Comparison of ENCODE assay signal across 39 cellular contexts in genomic region chr7:142963993-142964392, GRCh38. TPM values are rescaled to one million over a fixed set of nuclear protein-coding genes. Genes with fewer than 3 reads are reported as not detected.
"Had no signal": no experiment of that assay in that cellular context is flagged by ENCODE, and none has a peak within 500 bp of the region (broad histone marks: within the 10 kb centered on the region; RNA-seq: fewer than 3 reads in every experiment).

No MANE protein-coding gene starts in this region.

- FAIRE-seq: astrocyte, TTC549 had no signal

- H3K4me3 Mint-ChIP-seq: activated B cell treated with CpG ODN at 0.5 μM for 24 hours; activated CD4-positive, alpha-beta memory T cell treated with anti-CD3 and anti-CD28 coated beads for 36 hours; activated CD4-positive, alpha-beta T cell treated with anti-CD3 and anti-CD28 coated beads, Interleukin-2, amount 10 ng/mL, durations not matched to agents 24 days and 14 days; activated CD8-positive, alpha-beta T cell treated with anti-CD3 and anti-CD28 coated beads for 36 hours; activated naive CD4-positive, alpha-beta T cell treated with anti-CD3 and anti-CD28 coated beads for 36 hours; activated naive CD8-positive, alpha-beta T cell treated with anti-CD3 and anti-CD28 coated beads for 36 hours; activated T-cell treated with anti-CD3 and anti-CD28 coated beads, Interleukin-2, amount 50 U/mL, for 4 hours; activated T-cell treated with anti-CD3 and anti-CD28 coated beads, Interleukin-2, amount 50 U/mL, for 72 hours; activated T-helper 1 cell treated with anti-CD3 and anti-CD28 coated beads, Interleukin-12 subunit alpha, Interleukin-12 subunit beta, Interleukin-2, Interleukin-4 antibody, amounts not matched to agents 30 ng/mL and 10 ng/mL and 1 ng/mL, durations not matched to agents 14 hours and 24 hours and 36 hours; activated T-helper 17 cell treated with anti-CD3 and anti-CD28 coated beads, Interleukin-2, amount 50 U/mL, for 72 hours; T-helper 1 cell treated with Interleukin-12 subunit alpha and Interleukin-12 subunit beta and Interleukin-4 antibody, amounts not matched to agents 30 μg/mL and 1 μg/mL, for 36 hours; T-helper 2 cell treated with Interferon-gamma antibody and Interleukin-4, amounts not matched to agents 5 μg/mL and 100 μg/mL, for 36 hours had no signal

- H3K4me1 Mint-ChIP-seq: activated B cell treated with CpG ODN at 0.5 μM for 24 hours; activated CD4-positive, alpha-beta T cell treated with anti-CD3 and anti-CD28 coated beads, Interleukin-2, amount 10 ng/mL, durations not matched to agents 24 days and 14 days; activated naive CD8-positive, alpha-beta T cell treated with anti-CD3 and anti-CD28 coated beads for 36 hours; activated T-helper 17 cell treated with anti-CD3 and anti-CD28 coated beads, Interleukin-2, amount 50 U/mL, for 72 hours had no signal

- H3K9me3 Mint-ChIP-seq: activated B cell treated with CpG ODN at 0.5 μM for 24 hours; activated CD4-positive, alpha-beta memory T cell treated with anti-CD3 and anti-CD28 coated beads for 36 hours; activated CD4-positive, alpha-beta T cell treated with anti-CD3 and anti-CD28 coated beads, Interleukin-2, amount 10 ng/mL, durations not matched to agents 24 days and 14 days; activated CD8-positive, alpha-beta T cell treated with anti-CD3 and anti-CD28 coated beads for 36 hours; activated naive CD4-positive, alpha-beta T cell treated with anti-CD3 and anti-CD28 coated beads for 36 hours; activated naive CD4-positive, alpha-beta T cell treated with anti-CD3 and anti-CD28 coated beads, Interleukin-2, amount 50 U/mL, for 72 hours; activated naive CD8-positive, alpha-beta T cell treated with anti-CD3 and anti-CD28 coated beads for 36 hours; activated T-cell treated with anti-CD3 and anti-CD28 coated beads, Interleukin-2, amount 50 U/mL, for 4 hours; activated T-cell treated with anti-CD3 and anti-CD28 coated beads, Interleukin-2, amount 50 U/mL, for 72 hours; activated T-helper 1 cell treated with anti-CD3 and anti-CD28 coated beads, Interleukin-12 subunit alpha, Interleukin-12 subunit beta, Interleukin-2, Interleukin-4 antibody, amounts not matched to agents 30 ng/mL and 10 ng/mL and 1 ng/mL, durations not matched to agents 14 hours and 24 hours and 36 hours; activated T-helper 17 cell treated with anti-CD3 and anti-CD28 coated beads, Interleukin-2, amount 50 U/mL, for 72 hours; T-helper 1 cell treated with Interleukin-12 subunit alpha and Interleukin-12 subunit beta and Interleukin-4 antibody, amounts not matched to agents 30 μg/mL and 1 μg/mL, for 36 hours; T-helper 2 cell treated with Interferon-gamma antibody and Interleukin-4, amounts not matched to agents 5 μg/mL and 100 μg/mL, for 36 hours had no signal

- ATAC-seq: activated CD8-positive, alpha-beta T cell treated with anti-CD3 and anti-CD28 coated beads for 36 hours; activated naive CD4-positive, alpha-beta T cell treated with anti-CD3 and anti-CD28 coated beads, Interleukin-2, amount 50 U/mL, for 72 hours; activated T-cell treated with anti-CD3 and anti-CD28 coated beads, Interleukin-2, amount 50 U/mL, for 4 hours; activated T-cell treated with anti-CD3 and anti-CD28 coated beads, Interleukin-2, amount 50 U/mL, for 72 hours; activated T-helper 17 cell treated with anti-CD3 and anti-CD28 coated beads, Interleukin-2, amount 50 U/mL, for 72 hours; body of pancreas had no signal

- H3K27me3 ChIP-seq: adrenal gland had no signal

- H3K36me3 Mint-ChIP-seq: activated CD4-positive, alpha-beta memory T cell treated with anti-CD3 and anti-CD28 coated beads for 36 hours; activated naive CD4-positive, alpha-beta T cell treated with anti-CD3 and anti-CD28 coated beads, Interleukin-2, amount 50 U/mL, for 72 hours; activated naive CD8-positive, alpha-beta T cell treated with anti-CD3 and anti-CD28 coated beads for 36 hours had no signal

- H3K9me3 ChIP-seq: adrenal gland, body of pancreas, breast epithelium had no signal

- H3K4me3 ChIP-seq: adrenal gland, body of pancreas, breast epithelium had no signal

- H3K27ac ChIP-seq: adrenal gland, body of pancreas, brain microvascular endothelial cell, breast epithelium, VCaP had no signal

- DNase-seq: activated B cell treated with CpG ODN at 0.5 μM for 24 hours; activated CD4-positive, alpha-beta memory T cell treated with anti-CD3 and anti-CD28 coated beads for 36 hours; activated CD4-positive, alpha-beta T cell treated with anti-CD3 and anti-CD28 coated beads for 4 hours; activated CD4-positive, alpha-beta T cell treated with anti-CD3 and anti-CD28 coated beads, Interleukin-2, amount 10 ng/mL, durations not matched to agents 24 days and 14 days; activated CD4-positive, alpha-beta T cell treated with anti-CD3 and anti-CD28 coated beads, Interleukin-2, amount 50 U/mL, for 1 hour; activated CD4-positive, alpha-beta T cell treated with anti-CD3 and anti-CD28 coated beads, Interleukin-2, amount 50 U/mL, for 4 hours; activated CD4-positive, CD25-positive, alpha-beta regulatory T cell treated with anti-CD3 and anti-CD28 coated beads, Interleukin-2, amount 50 U/mL, for 72 hours; activated CD8-positive, alpha-beta memory T cell treated with anti-CD3 and anti-CD28 coated beads, Interleukin-2, amount 50 U/mL, for 4 hours; activated CD8-positive, alpha-beta T cell treated with anti-CD3 and anti-CD28 coated beads for 36 hours; activated effector memory CD4-positive, alpha-beta T cell treated with anti-CD3 and anti-CD28 coated beads, Interleukin-2, amount 50 U/mL, for 16 hours; activated gamma-delta T cell treated with Interleukin-2 at 50 U/mL for 16 hours; activated naive CD4-positive, alpha-beta T cell; activated naive CD4-positive, alpha-beta T cell treated with anti-CD3 and anti-CD28 coated beads for 36 hours; activated naive CD4-positive, alpha-beta T cell treated with anti-CD3 and anti-CD28 coated beads, Interleukin-2, amount 50 U/mL, for 16 hours; activated naive CD8-positive, alpha-beta T cell treated with anti-CD3 and anti-CD28 coated beads for 36 hours; activated T-cell treated with anti-CD3 and anti-CD28 coated beads for 4 hours; activated T-cell treated with anti-CD3 and anti-CD28 coated beads, Interleukin-2, amount 50 U/mL, for 1 hour; activated T-cell treated with anti-CD3 and anti-CD28 coated beads, Interleukin-2, amount 50 U/mL, for 4 hours; activated T-cell treated with anti-CD3 and anti-CD28 coated beads, Interleukin-2, amount 50 U/mL, for 72 hours; adrenal gland; amniotic stem cell; aorta; body of pancreas; central memory CD4-positive, alpha-beta T cell; T-helper 2 cell; T-helper 9 cell had no signal

- H3K36me3 ChIP-seq: adrenal gland, brain microvascular endothelial cell, breast epithelium had no signal

- H3K4me1 ChIP-seq: adrenal gland, breast epithelium had no signal

- H3K27ac Mint-ChIP-seq: activated B cell treated with CpG ODN at 0.5 μM for 24 hours; activated CD4-positive, alpha-beta memory T cell treated with anti-CD3 and anti-CD28 coated beads for 36 hours; activated CD4-positive, alpha-beta T cell treated with anti-CD3 and anti-CD28 coated beads, Interleukin-2, amount 10 ng/mL, durations not matched to agents 24 days and 14 days; activated CD8-positive, alpha-beta T cell treated with anti-CD3 and anti-CD28 coated beads for 36 hours; activated naive CD4-positive, alpha-beta T cell treated with anti-CD3 and anti-CD28 coated beads for 36 hours; activated naive CD4-positive, alpha-beta T cell treated with anti-CD3 and anti-CD28 coated beads, Interleukin-2, amount 50 U/mL, for 72 hours; activated naive CD8-positive, alpha-beta T cell treated with anti-CD3 and anti-CD28 coated beads for 36 hours; activated T-cell treated with anti-CD3 and anti-CD28 coated beads, Interleukin-2, amount 50 U/mL, for 72 hours; activated T-helper 1 cell treated with anti-CD3 and anti-CD28 coated beads, Interleukin-12 subunit alpha, Interleukin-12 subunit beta, Interleukin-2, Interleukin-4 antibody, amounts not matched to agents 30 ng/mL and 10 ng/mL and 1 ng/mL, durations not matched to agents 14 hours and 24 hours and 36 hours; activated T-helper 17 cell treated with anti-CD3 and anti-CD28 coated beads, Interleukin-2, amount 50 U/mL, for 72 hours; T-helper 1 cell treated with Interleukin-12 subunit alpha and Interleukin-12 subunit beta and Interleukin-4 antibody, amounts not matched to agents 30 μg/mL and 1 μg/mL, for 36 hours; T-helper 2 cell treated with Interferon-gamma antibody and Interleukin-4, amounts not matched to agents 5 μg/mL and 100 μg/mL, for 36 hours had no signal

RNA-seq across cellular contexts. Expression of gene KEL, which starts 1.8 kb away (rescaled TPM):
- total RNA-seq: activated T-helper 1 cell treated with anti-CD3 and anti-CD28 coated beads, Interleukin-12 subunit alpha, Interleukin-12 subunit beta, Interleukin-2, Interleukin-4 antibody, amounts not matched to agents 30 ng/mL and 10 ng/mL and 1 ng/mL, durations not matched to agents 14 hours and 24 hours and 36 hours; astrocyte had no signal

RNA-seq across cellular contexts. Expression of gene LLCFC1, which starts 24.7 kb away (rescaled TPM):
- total RNA-seq: activated B cell treated with CpG ODN at 0.5 μM for 24 hours; activated CD4-positive, alpha-beta memory T cell treated with anti-CD3 and anti-CD28 coated beads for 36 hours; activated CD4-positive, alpha-beta T cell treated with anti-CD3 and anti-CD28 coated beads, Interleukin-2, amount 10 ng/mL, durations not matched to agents 24 days and 14 days; activated CD8-positive, alpha-beta memory T cell treated with anti-CD3 and anti-CD28 coated beads for 36 hours; activated CD8-positive, alpha-beta T cell treated with anti-CD3 and anti-CD28 coated beads for 36 hours; activated naive CD4-positive, alpha-beta T cell treated with anti-CD3 and anti-CD28 coated beads for 36 hours; activated naive CD4-positive, alpha-beta T cell treated with anti-CD3 and anti-CD28 coated beads, Interleukin-2, amount 50 U/mL, for 72 hours; activated naive CD8-positive, alpha-beta T cell treated with anti-CD3 and anti-CD28 coated beads for 36 hours; activated T-cell treated with anti-CD3 and anti-CD28 coated beads, Interleukin-2, amount 50 U/mL, for 4 hours; activated T-cell treated with anti-CD3 and anti-CD28 coated beads, Interleukin-2, amount 50 U/mL, for 72 hours; activated T-helper 1 cell treated with anti-CD3 and anti-CD28 coated beads, Interleukin-12 subunit alpha, Interleukin-12 subunit beta, Interleukin-2, Interleukin-4 antibody, amounts not matched to agents 30 ng/mL and 10 ng/mL and 1 ng/mL, durations not matched to agents 14 hours and 24 hours and 36 hours; activated T-helper 17 cell treated with anti-CD3 and anti-CD28 coated beads, Interleukin-2, amount 50 U/mL, for 72 hours; adrenal gland; aorta; astrocyte; body of pancreas; breast epithelium; cardiac septum; cerebellum had no signal
- polyA plus RNA-seq: adrenal gland, aorta had no signal

RNA-seq across cellular contexts. Expression of gene TRPV5, which starts 30.4 kb away (rescaled TPM):
- total RNA-seq: activated CD4-positive, alpha-beta memory T cell treated with anti-CD3 and anti-CD28 coated beads for 36 hours; activated CD4-positive, alpha-beta T cell treated with anti-CD3 and anti-CD28 coated beads, Interleukin-2, amount 10 ng/mL, durations not matched to agents 24 days and 14 days; activated CD8-positive, alpha-beta memory T cell treated with anti-CD3 and anti-CD28 coated beads for 36 hours; activated CD8-positive, alpha-beta T cell treated with anti-CD3 and anti-CD28 coated beads for 36 hours; activated naive CD4-positive, alpha-beta T cell treated with anti-CD3 and anti-CD28 coated beads for 36 hours; activated naive CD4-positive, alpha-beta T cell treated with anti-CD3 and anti-CD28 coated beads, Interleukin-2, amount 50 U/mL, for 72 hours; activated naive CD8-positive, alpha-beta T cell treated with anti-CD3 and anti-CD28 coated beads for 36 hours; activated T-cell treated with anti-CD3 and anti-CD28 coated beads, Interleukin-2, amount 50 U/mL, for 4 hours; activated T-helper 1 cell treated with anti-CD3 and anti-CD28 coated beads, Interleukin-12 subunit alpha, Interleukin-12 subunit beta, Interleukin-2, Interleukin-4 antibody, amounts not matched to agents 30 ng/mL and 10 ng/mL and 1 ng/mL, durations not matched to agents 14 hours and 24 hours and 36 hours; adrenal gland; aorta; astrocyte; body of pancreas; cardiac septum had no signal
- polyA plus RNA-seq: adrenal gland, aorta had no signal
